Comparison of ENCODE assay signal across 8 cellular contexts in genomic region chr6:2854394-2854982, GRCh38. TPM values are rescaled to one million over a fixed set of nuclear protein-coding genes. Genes with fewer than 3 reads are reported as not detected.
A peak's percentile ranks its signal among the peaks of the same experiment; 100 is the strongest.
DNase-seq lines count a peak whose midpoint lies in the region; ATAC-seq and TF ChIP-seq lines count a peak whose summit lies in the region.

No MANE protein-coding gene starts in this region.

- CTCF ChIA-PET in WTC11 (lab: Charles Lee): interaction anchor here (1.2 to 2.4 kb wide), 3 partner anchors 8 to 98 kb away, joined by 4 to 12 read pairs (median 4); no protein-coding TSS in a partner anchor

- H3K27me3 Mint-ChIP-seq in WTC11 (ENCODE audit: low read depth): no peaks in the 10 kb centered on the region

- intact Hi-C loops in Right ventricle myocardium superior (cut with DNase I): no loop called here

- H3K9me3 Mint-ChIP-seq in WTC11: peaks cover 6% of the 10 kb centered on the region; the same call in 1 of the 2 replicates

- no peak for TF ChIP-seq CTCF in WTC11 (IDR thresholded peaks at IDR 0.05)

- H3K4me3 ChIP-seq in skin epidermis: peak overlapping the region in 5 of 7 experiments; percentile 21 to 40 (median 31)

- ATAC-seq in HG02610 (IDR thresholded peaks at IDR 0.05; ENCODE audit: unreplicated experiment): peak; percentile 6
- no peak for ATAC-seq in WTC11
- ATAC-seq in Right ventricle myocardium superior (ENCODE audit: poor library complexity): peak; percentile 54

- POLR2A ChIA-PET in WTC11 (lab: Charles Lee): no interaction called here

- H3K36me3 Mint-ChIP-seq in WTC11: no peaks in the 10 kb centered on the region

- DNase-seq in WTC11 (ENCODE audit: low spot score): no peak
- DNase-seq in Right ventricle myocardium superior: no peak
- DNase-seq in activated gamma-delta T cell (lab: John Stamatoyannopoulos, UW): no peak
- DNase-seq in NCI-H146 (lab: John Stamatoyannopoulos, UW): no peak
- no peak for DNase-seq in D341Med (ENCODE audit: low spot score)
- no peak for DNase-seq in NCI-H510A treated with DMSO at 0.1 percent for 48 hours (lab: John Stamatoyannopoulos, UW)

- H3K4me3 Mint-ChIP-seq in WTC11: no peak overlapping the region

- H3K27ac Mint-ChIP-seq in WTC11: peak overlapping the region; percentile 75

- H3K4me1 Mint-ChIP-seq in WTC11: peaks cover 53% of the 10 kb centered on the region

- peak overlapping the region; percentile 1 to 98 (median 71) for H3K27ac ChIP-seq in skin epidermis

TF ChIP-seq in WTC11, 78 proteins besides CTCF, POLR2A, EP300 and RAD21 (continues in another document):
- TF ChIP-seq JAZF1 (CRISPR knock-in tag; IDR thresholded peaks at IDR 0.05) (no peak), E2F1 (CRISPR knock-in tag; IDR thresholded peaks at IDR 0.05) (no peak), CBFB (CRISPR knock-in tag; IDR thresholded peaks at IDR 0.05; ENCODE audit: low read depth) (no peak), ATF2 (CRISPR knock-in tag; IDR thresholded peaks at IDR 0.05; ENCODE audit: borderline replicate concordance, low read depth) (no peak), CREB1 (CRISPR knock-in tag; IDR thresholded peaks at IDR 0.05) (no peak), FOXP4 (CRISPR knock-in tag; IDR thresholded peaks at IDR 0.05) (no peak), ZNF512 (CRISPR knock-in tag; IDR thresholded peaks at IDR 0.05; ENCODE audit: borderline replicate concordance) (no peak), ZNF396 (CRISPR knock-in tag; IDR thresholded peaks at IDR 0.05; ENCODE audit: borderline replicate concordance) (no peak), ZNF532 (CRISPR knock-in tag; IDR thresholded peaks at IDR 0.05; ENCODE audit: borderline replicate concordance) (no peak), ATF6 (CRISPR knock-in tag; IDR thresholded peaks at IDR 0.05) (no peak)

RNA-seq across cellular contexts. Expression of gene SERPINB1, which starts 12.8 kb away (rescaled TPM):
- total RNA-seq in WTC11 (2021) (14.8 to 21.1 TPM (median 16.9 TPM) in 3 replicates), Right ventricle myocardium superior (25.3 TPM)

RNA-seq across cellular contexts. Expression of gene SERPINB9, which starts 48.6 kb away (rescaled TPM):
- total RNA-seq in WTC11 (2021): 39.5 to 43.7 TPM (median 41.6 TPM) in 3 replicates
- total RNA-seq in Right ventricle myocardium superior: 2.9 TPM

Comparison
In these comparisons a context has a peak if more than half of its experiments do, and no peak if none do; other contexts are left out.
1. RNA of gene SERPINB9, which starts 48.6 kb away (total RNA-seq): 39.5 to 43.7 TPM in WTC11; 2.9 TPM in Right ventricle myocardium superior (single experiment); every median in the first group is over 10 times any median in the second.